In the genomic region with DNA sequence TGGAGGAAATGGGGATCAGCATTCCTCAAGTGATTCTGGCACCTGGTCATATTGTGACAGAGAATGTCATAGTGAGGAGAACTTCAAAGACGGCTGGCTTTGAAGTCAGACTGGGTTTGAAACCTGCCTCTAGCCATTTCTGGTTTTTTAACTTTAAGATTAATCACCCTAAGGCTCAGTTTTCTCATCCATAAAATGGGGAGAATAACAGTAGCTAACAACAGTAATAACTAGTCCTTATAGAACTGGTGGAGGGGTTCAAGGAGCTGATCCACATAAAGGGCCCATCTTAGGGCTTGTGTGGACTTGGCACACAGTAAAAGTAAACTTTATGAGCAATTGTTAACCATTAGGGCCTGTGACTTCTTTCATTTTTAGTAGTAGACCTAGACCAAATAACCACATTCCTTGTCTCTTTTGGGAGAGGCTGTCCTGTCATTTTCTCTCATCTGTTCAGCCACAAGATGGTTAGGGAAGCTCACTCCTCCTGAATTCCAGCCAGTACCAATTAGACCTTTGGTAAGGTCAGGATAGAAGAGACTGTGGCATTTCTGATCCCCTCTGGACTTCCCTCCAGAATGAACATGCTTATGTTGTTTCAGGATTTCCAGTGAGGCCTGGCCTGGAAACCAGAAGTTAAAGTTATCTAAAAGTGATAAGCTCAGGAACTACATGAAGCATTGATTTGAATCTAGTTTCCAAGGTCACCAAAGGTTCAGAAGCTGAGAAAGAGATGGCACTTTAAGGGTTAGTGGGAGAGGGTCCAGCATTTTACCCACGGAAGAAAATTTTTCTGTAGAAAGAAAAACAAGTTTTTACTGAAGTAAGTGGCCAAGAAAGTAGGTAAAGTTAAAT, we compare ENCODE assay signal across 14 cellular contexts.
DNase-seq lines count a peak whose midpoint lies in the region; ATAC-seq and TF ChIP-seq lines count a peak whose summit lies in the region.
"Had no signal": no experiment of that assay in that cellular context is flagged by ENCODE, and none has a peak within 500 bp of the region (broad histone marks: within the 10 kb centered on the region; RNA-seq: fewer than 3 reads in every experiment).

No MANE protein-coding gene starts in this region.

- H2AK5ac ChIP-seq in trophoblast cell (ENCODE audit: low read length), result no peak overlapping the region

- H3K27ac ChIP-seq in body of pancreas (peak overlapping the region in 3 of 4 donors; percentile 20 to 28 (median 22)), right cardiac atrium (ENCODE audit: low read length) (peak overlapping the region; percentile 91), trophoblast cell (ENCODE audit: low read depth, low read length) (peak overlapping the region; percentile 80)

- H2BK120ac ChIP-seq in trophoblast cell (ENCODE audit: insufficient read depth, low read length, poor library complexity), result no peak overlapping the region

- no peaks in the 10 kb centered on the region for H3K27me3 Mint-ChIP-seq in Calu3 (ENCODE audit: unreplicated experiment)
- H3K27me3 Mint-ChIP-seq: stimulated activated naive CD8-positive, alpha-beta T cell treated with anti-CD3 and anti-CD28 coated beads, Interleukin-15, Interleukin-2, amounts not matched to agents 100 ng/mL and 50 ng/mL, for 24 hours had no signal

- H3K18ac ChIP-seq in trophoblast cell (ENCODE audit: low read length), result no peak overlapping the region

- no peaks in the 10 kb centered on the region for H3K27me3 ChIP-seq in body of pancreas
- no peaks in the 10 kb centered on the region for H3K27me3 ChIP-seq in right cardiac atrium (ENCODE audit: control insufficient read depth, insufficient read depth)
- no peaks in the 10 kb centered on the region for H3K27me3 ChIP-seq in trophoblast cell (ENCODE audit: insufficient read depth, low read length)

- CTCF ChIA-PET in Calu3 (lab: Charles Lee), result no interaction called here

- H3K4me3 Mint-ChIP-seq in Calu3 (ENCODE audit: low read depth, unreplicated experiment), result no peak overlapping the region
- H3K4me3 Mint-ChIP-seq: stimulated activated naive CD8-positive, alpha-beta T cell treated with anti-CD3 and anti-CD28 coated beads, Interleukin-15, Interleukin-2, amounts not matched to agents 100 ng/mL and 50 ng/mL, for 24 hours had no signal

- no peak for TF ChIP-seq POLR2A in body of pancreas (IDR thresholded peaks at IDR 0.05)

- H3K79me1 ChIP-seq in trophoblast cell (ENCODE audit: low read length), result peaks cover 11% of the 10 kb centered on the region

- H3K23ac ChIP-seq in trophoblast cell (ENCODE audit: low read length), result no peak overlapping the region

- no peak for TF ChIP-seq CTCF in body of pancreas (IDR thresholded peaks at IDR 0.05)
- no peak for TF ChIP-seq CTCF in Calu3 (IDR thresholded peaks at IDR 0.05; ENCODE audit: unreplicated experiment)
- TF ChIP-seq CTCF in foreskin fibroblast (IDR thresholded peaks at IDR 0.05; ENCODE audit: low read depth, low read length), result no peak

- no peak overlapping the region for H3K14ac ChIP-seq in trophoblast cell (ENCODE audit: low read length)

- H3K36me3 ChIP-seq in body of pancreas (replicated peaks in 1 of 2; ENCODE audit: insufficient read depth in 1 of 2, low read depth in 2 of 2) (no peaks in the 10 kb centered on the region), trophoblast cell (ENCODE audit: control insufficient read depth in 1 of 2, insufficient read depth in 2 of 2, low read length in 2 of 2) (no peaks in the 10 kb centered on the region)

- DNase-seq in body of pancreas (no peak), right cardiac atrium (no peak), trophoblast cell (no peak), LoVo (ENCODE audit: low spot score) (no peak), Calu3 (no peak), foreskin fibroblast (no peak)
- DNase-seq: activated effector memory CD4-positive, alpha-beta T cell treated with anti-CD3 and anti-CD28 coated beads, Interleukin-2, amount 50 U/mL, for 16 hours; GF-D8; NCI-H1105 treated with DMSO at 0.1 percent for 48 hours; NCI-H2227 treated with DMSO at 0.1 percent for 48 hours had no signal

- H4K12ac ChIP-seq in trophoblast cell (ENCODE audit: low read depth, low read length), result no peak overlapping the region

- H3K9me3 ChIP-seq in body of pancreas (no peaks in the 10 kb centered on the region), right cardiac atrium (ENCODE audit: control insufficient read depth, low read length) (no peaks in the 10 kb centered on the region), trophoblast cell (ENCODE audit: insufficient read depth, low read depth, low read length) (no peaks in the 10 kb centered on the region)

- H3K36me3 Mint-ChIP-seq in Calu3 (ENCODE audit: insufficient read depth, unreplicated experiment), result no peaks in the 10 kb centered on the region

- H4K91ac ChIP-seq in trophoblast cell (ENCODE audit: low read depth, low read length), result no peak overlapping the region

- no peak overlapping the region for H4K8ac ChIP-seq in trophoblast cell (ENCODE audit: low read depth, low read length)

- no peak overlapping the region for H3K4ac ChIP-seq in trophoblast cell (ENCODE audit: low read depth, low read length)

- intact Hi-C loops in body of pancreas (cut with DNase I), result no loop called here
- intact Hi-C loops in right cardiac atrium (cut with DNase I), result loop anchor here in 1 of 4 donors (10.0 kb wide), 1 partner anchor 60 kb away; no protein-coding TSS in a partner anchor
- intact Hi-C loops in Calu3 (cut with micrococcal nuclease; ENCODE audit: unreplicated experiment), result no loop called here

- no peak overlapping the region for H3K9ac ChIP-seq in trophoblast cell (ENCODE audit: low read length)

- no peak overlapping the region for H2AFZ ChIP-seq in trophoblast cell (ENCODE audit: insufficient read depth, low read length, poor library complexity)

- peak overlapping the region; percentile 59 for H2BK12ac ChIP-seq in trophoblast cell (ENCODE audit: low read length)

- no peaks in the 10 kb centered on the region for H3K9me3 Mint-ChIP-seq in Calu3 (ENCODE audit: low read depth, unreplicated experiment)
- H3K9me3 Mint-ChIP-seq: stimulated activated naive CD8-positive, alpha-beta T cell treated with anti-CD3 and anti-CD28 coated beads, Interleukin-15, Interleukin-2, amounts not matched to agents 100 ng/mL and 50 ng/mL, for 24 hours had no signal

- H3K4me1 ChIP-seq in body of pancreas, result peaks cover 21% of the 10 kb centered on the region
- H3K4me1 ChIP-seq in right cardiac atrium (ENCODE audit: control insufficient read depth, insufficient read depth, low read length), result peaks cover 4% of the 10 kb centered on the region
- H3K4me1 ChIP-seq in trophoblast cell (ENCODE audit: control insufficient read depth in 1 of 2, insufficient read depth in 2 of 2, low read length in 2 of 2), result peaks cover 5 to 13% of the 10 kb centered on the region in 2 experiments

- BruUV-seq in Calu3 (replicated peaks; lab: Mats Ljungman, UMichigan), result no TSS peak

- peaks cover 8% of the 10 kb centered on the region for H3K4me1 Mint-ChIP-seq in Calu3 (ENCODE audit: low read depth, unreplicated experiment)

- peak overlapping the region; percentile 73 for H2BK5ac ChIP-seq in trophoblast cell (ENCODE audit: low read depth, low read length, poor library complexity)

- WGBS in body of pancreas, 2 donors, result 49 to 51% methylated on average over 2 of the region's 2 CpGs
- WGBS in right cardiac atrium, result 55% methylated on average over 2 of the region's 2 CpGs
- no CpG with 5 or more reads among the region's 2 CpGs for WGBS in trophoblast cell (ENCODE audit: extremely low coverage, insufficient coverage, insufficient read length)

- no peak overlapping the region for H3K4me2 ChIP-seq in trophoblast cell (ENCODE audit: low read length)

- no peak overlapping the region for H3K27ac Mint-ChIP-seq in Calu3 (ENCODE audit: unreplicated experiment)
- H3K27ac Mint-ChIP-seq: stimulated activated naive CD8-positive, alpha-beta T cell treated with anti-CD3 and anti-CD28 coated beads, Interleukin-15, Interleukin-2, amounts not matched to agents 100 ng/mL and 50 ng/mL, for 24 hours had no signal

- peak; percentile 4 for ATAC-seq in GM19463 (IDR thresholded peaks at IDR 0.05; ENCODE audit: unreplicated experiment)
- ATAC-seq in body of pancreas, result no peak
- peak; percentile 64 to 83 for ATAC-seq in right cardiac atrium
- ATAC-seq in HG02938 (IDR thresholded peaks at IDR 0.05; ENCODE audit: unreplicated experiment), result no peak

- H3K79me2 ChIP-seq in trophoblast cell (ENCODE audit: control insufficient read depth, insufficient read depth, low read length, poor library complexity), result no peaks in the 10 kb centered on the region

- H3K4me3 ChIP-seq in body of pancreas (no peak overlapping the region), right cardiac atrium (ENCODE audit: low read length) (no peak overlapping the region), trophoblast cell (ENCODE audit: low read depth, low read length) (no peak overlapping the region), foreskin fibroblast (ENCODE audit: low read depth in 1 of 2, low read length in 2 of 2) (no peak overlapping the region)
- H3K4me3 ChIP-seq: skin epidermis had no signal

Comparison
In these comparisons a context has a peak if more than half of its experiments do, and no peak if none do; other contexts are left out.
1. ATAC-seq: peak in GM19463 (single experiment) and right cardiac atrium (2 of 2); none in body of pancreas (single experiment) and HG02938 (single experiment).
2. H3K27ac ChIP-seq: peak in every context shown above with its lines; median percentile 91 in right cardiac atrium; 80 in trophoblast cell; 22 in body of pancreas.